1 cellular context compared by ENCODE assay signal in genomic region chr9:113056191-113057106, GRCh38.
TF ChIP-seq lines count a peak whose summit lies in the region.

Gene ZFP37, minus strand, starts transcription at chr9:113056724. Its CDS starts 36 bp downstream, at chr9:113056688.

TF ChIP-seq in K562, 482 proteins besides CTCF, POLR2A, EP300 and RAD21 (continued from another document and continues in another):
- TF ChIP-seq ZNF518B (CRISPR knock-in tag; IDR thresholded peaks at IDR 0.05) (no peak), TAF9B (IDR thresholded peaks at IDR 0.05; ENCODE audit: partially characterized antibody) (no peak), PYGO2 (tag; IDR thresholded peaks at IDR 0.05) (no peak), IFI16 (CRISPR knock-in tag; IDR thresholded peaks at IDR 0.05) (no peak), CREB1 (IDR thresholded peaks at IDR 0.05) (0 out of 2 replicates have a peak, but pooled peaks have one; percentile 49), CREB1 (CRISPR knock-in tag; IDR thresholded peaks at IDR 0.05) (no peak), ZNF444 (CRISPR knock-in tag; IDR thresholded peaks at IDR 0.05) (no peak), SP2 (IDR thresholded peaks at IDR 0.05; ENCODE audit: extremely low read depth, low read depth, low read length, poor library complexity, severe bottlenecking) (no peak), MAZ (CRISPR knock-in tag; conservative IDR thresholded peaks at IDR 0.05 in 1 of 2, IDR thresholded peaks at IDR 0.05 in 1 of 2) (peak in 1 of 2 experiments; percentile 14; a peak in 1 of 4 replicates), ETS2 (tag; IDR thresholded peaks at IDR 0.05; ENCODE audit: borderline replicate concordance, poor library complexity, severe bottlenecking) (no peak), XRCC3 (IDR thresholded peaks at IDR 0.05) (no peak), MXD1 (CRISPR knock-in tag; IDR thresholded peaks at IDR 0.05; ENCODE audit: borderline replicate concordance, poor library complexity, severe bottlenecking) (no peak), USF2 (CRISPR knock-in tag; IDR thresholded peaks at IDR 0.05) (no peak), NR4A1 (CRISPR knock-in tag; IDR thresholded peaks at IDR 0.05) (no peak), NR4A1 (tag; IDR thresholded peaks at IDR 0.05) (no peak), L3MBTL2 (IDR thresholded peaks at IDR 0.05) (0 out of 2 replicates have a peak, but pooled peaks have one; percentile 13), ZNF778 (CRISPR knock-in tag; IDR thresholded peaks at IDR 0.05) (no peak), PCBP2 (IDR thresholded peaks at IDR 0.05; ENCODE audit: low read depth, low read length, poor library complexity, severe bottlenecking) (no peak), GTF2E2 (tag; IDR thresholded peaks at IDR 0.05) (no peak), HNRNPUL1 (IDR thresholded peaks at IDR 0.05; ENCODE audit: low read length) (no peak), PURB (CRISPR knock-in tag; IDR thresholded peaks at IDR 0.05; ENCODE audit: low read depth) (no peak), ZNF830 (CRISPR knock-in tag; IDR thresholded peaks at IDR 0.05) (no peak), SNAPC5 (CRISPR knock-in tag; IDR thresholded peaks at IDR 0.05) (no peak), SIRT6 (IDR thresholded peaks at IDR 0.05; ENCODE audit: low read depth, low read length) (no peak), GABPB2 (CRISPR knock-in tag; conservative IDR thresholded peaks at IDR 0.05) (no peak), SMARCA5 (IDR thresholded peaks at IDR 0.05) (no peak), CSDE1 (IDR thresholded peaks at IDR 0.05) (peak in 1 of 2 experiments; percentile 95; a peak in 2 of 4 replicates), ZNF197 (CRISPR knock-in tag; IDR thresholded peaks at IDR 0.05; ENCODE audit: low read depth) (peak; percentile 95), HDGF (IDR thresholded peaks at IDR 0.05) (no peak), ZBTB49 (CRISPR knock-in tag; IDR thresholded peaks at IDR 0.05; ENCODE audit: borderline replicate concordance) (no peak), ZNF589 (CRISPR knock-in tag; IDR thresholded peaks at IDR 0.05; ENCODE audit: low read depth) (no peak), FOXJ2 (tag; IDR thresholded peaks at IDR 0.05) (no peak), NCOA2 (IDR thresholded peaks at IDR 0.05; ENCODE audit: partially characterized antibody in 2 of 2) (no peak), ZNF644 (tag; IDR thresholded peaks at IDR 0.05; ENCODE audit: low read depth) (0 out of 2 replicates have a peak, but pooled peaks have one; percentile 52), FOS (IDR thresholded peaks at IDR 0.05; ENCODE audit: extremely low read depth, insufficient read length) (no peak), BRCA1 (IDR thresholded peaks at IDR 0.05) (no peak), BRCA1 (CRISPR knock-in tag; IDR thresholded peaks at IDR 0.05) (no peak)
- TF ChIP-seq, protein P1, sequence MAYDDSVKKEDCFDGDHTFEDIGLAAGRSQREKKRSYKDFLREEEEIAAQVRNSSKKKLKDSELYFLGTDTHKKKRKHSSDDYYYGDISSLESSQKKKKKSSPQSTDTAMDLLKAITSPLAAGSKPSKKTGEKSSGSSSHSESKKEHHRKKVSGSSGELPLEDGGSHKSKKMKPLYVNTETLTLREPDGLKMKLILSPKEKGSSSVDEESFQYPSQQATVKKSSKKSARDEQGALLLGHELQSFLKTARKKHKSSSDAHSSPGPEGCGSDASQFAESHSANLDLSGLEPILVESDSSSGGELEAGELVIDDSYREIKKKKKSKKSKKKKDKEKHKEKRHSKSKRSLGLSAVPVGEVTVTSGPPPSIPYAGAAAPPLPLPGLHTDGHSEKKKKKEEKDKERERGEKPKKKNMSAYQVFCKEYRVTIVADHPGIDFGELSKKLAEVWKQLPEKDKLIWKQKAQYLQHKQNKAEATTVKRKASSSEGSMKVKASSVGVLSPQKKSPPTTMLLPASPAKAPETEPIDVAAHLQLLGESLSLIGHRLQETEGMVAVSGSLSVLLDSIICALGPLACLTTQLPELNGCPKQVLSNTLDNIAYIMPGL (CRISPR knock-in tag; IDR thresholded peaks at IDR 0.05), result no peak
- TF ChIP-seq, protein P2, sequence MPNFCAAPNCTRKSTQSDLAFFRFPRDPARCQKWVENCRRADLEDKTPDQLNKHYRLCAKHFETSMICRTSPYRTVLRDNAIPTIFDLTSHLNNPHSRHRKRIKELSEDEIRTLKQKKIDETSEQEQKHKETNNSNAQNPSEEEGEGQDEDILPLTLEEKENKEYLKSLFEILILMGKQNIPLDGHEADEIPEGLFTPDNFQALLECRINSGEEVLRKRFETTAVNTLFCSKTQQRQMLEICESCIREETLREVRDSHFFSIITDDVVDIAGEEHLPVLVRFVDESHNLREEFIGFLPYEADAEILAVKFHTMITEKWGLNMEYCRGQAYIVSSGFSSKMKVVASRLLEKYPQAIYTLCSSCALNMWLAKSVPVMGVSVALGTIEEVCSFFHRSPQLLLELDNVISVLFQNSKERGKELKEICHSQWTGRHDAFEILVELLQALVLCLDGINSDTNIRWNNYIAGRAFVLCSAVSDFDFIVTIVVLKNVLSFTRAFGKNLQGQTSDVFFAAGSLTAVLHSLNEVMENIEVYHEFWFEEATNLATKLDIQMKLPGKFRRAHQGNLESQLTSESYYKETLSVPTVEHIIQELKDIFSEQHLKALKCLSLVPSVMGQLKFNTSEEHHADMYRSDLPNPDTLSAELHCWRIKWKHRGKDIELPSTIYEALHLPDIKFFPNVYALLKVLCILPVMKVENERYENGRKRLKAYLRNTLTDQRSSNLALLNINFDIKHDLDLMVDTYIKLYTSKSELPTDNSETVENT (CRISPR knock-in tag; IDR thresholded peaks at IDR 0.05), result no peak
- TF ChIP-seq, protein P3, sequence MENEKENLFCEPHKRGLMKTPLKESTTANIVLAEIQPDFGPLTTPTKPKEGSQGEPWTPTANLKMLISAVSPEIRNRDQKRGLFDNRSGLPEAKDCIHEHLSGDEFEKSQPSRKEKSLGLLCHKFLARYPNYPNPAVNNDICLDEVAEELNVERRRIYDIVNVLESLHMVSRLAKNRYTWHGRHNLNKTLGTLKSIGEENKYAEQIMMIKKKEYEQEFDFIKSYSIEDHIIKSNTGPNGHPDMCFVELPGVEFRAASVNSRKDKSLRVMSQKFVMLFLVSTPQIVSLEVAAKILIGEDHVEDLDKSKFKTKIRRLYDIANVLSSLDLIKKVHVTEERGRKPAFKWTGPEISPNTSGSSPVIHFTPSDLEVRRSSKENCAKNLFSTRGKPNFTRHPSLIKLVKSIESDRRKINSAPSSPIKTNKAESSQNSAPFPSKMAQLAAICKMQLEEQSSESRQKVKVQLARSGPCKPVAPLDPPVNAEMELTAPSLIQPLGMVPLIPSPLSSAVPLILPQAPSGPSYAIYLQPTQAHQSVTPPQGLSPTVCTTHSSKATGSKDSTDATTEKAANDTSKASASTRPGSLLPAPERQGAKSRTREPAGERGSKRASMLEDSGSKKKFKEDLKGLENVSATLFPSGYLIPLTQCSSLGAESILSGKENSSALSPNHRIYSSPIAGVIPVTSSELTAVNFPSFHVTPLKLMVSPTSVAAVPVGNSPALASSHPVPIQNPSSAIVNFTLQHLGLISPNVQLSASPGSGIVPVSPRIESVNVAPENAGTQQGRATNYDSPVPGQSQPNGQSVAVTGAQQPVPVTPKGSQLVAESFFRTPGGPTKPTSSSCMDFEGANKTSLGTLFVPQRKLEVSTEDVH (IDR thresholded peaks at IDR 0.05; ENCODE audit: low read depth, partially characterized antibody), result no peak
- TF ChIP-seq, protein P4, sequence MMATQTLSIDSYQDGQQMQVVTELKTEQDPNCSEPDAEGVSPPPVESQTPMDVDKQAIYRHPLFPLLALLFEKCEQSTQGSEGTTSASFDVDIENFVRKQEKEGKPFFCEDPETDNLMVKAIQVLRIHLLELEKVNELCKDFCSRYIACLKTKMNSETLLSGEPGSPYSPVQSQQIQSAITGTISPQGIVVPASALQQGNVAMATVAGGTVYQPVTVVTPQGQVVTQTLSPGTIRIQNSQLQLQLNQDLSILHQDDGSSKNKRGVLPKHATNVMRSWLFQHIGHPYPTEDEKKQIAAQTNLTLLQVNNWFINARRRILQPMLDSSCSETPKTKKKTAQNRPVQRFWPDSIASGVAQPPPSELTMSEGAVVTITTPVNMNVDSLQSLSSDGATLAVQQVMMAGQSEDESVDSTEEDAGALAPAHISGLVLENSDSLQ (IDR thresholded peaks at IDR 0.05), result 0 out of 2 replicates have a peak, but pooled peaks have one; percentile 7
- TF ChIP-seq, protein P5, sequence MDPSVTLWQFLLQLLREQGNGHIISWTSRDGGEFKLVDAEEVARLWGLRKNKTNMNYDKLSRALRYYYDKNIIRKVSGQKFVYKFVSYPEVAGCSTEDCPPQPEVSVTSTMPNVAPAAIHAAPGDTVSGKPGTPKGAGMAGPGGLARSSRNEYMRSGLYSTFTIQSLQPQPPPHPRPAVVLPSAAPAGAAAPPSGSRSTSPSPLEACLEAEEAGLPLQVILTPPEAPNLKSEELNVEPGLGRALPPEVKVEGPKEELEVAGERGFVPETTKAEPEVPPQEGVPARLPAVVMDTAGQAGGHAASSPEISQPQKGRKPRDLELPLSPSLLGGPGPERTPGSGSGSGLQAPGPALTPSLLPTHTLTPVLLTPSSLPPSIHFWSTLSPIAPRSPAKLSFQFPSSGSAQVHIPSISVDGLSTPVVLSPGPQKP (CRISPR knock-in tag; IDR thresholded peaks at IDR 0.05), result no peak
- TF ChIP-seq, protein P6, sequence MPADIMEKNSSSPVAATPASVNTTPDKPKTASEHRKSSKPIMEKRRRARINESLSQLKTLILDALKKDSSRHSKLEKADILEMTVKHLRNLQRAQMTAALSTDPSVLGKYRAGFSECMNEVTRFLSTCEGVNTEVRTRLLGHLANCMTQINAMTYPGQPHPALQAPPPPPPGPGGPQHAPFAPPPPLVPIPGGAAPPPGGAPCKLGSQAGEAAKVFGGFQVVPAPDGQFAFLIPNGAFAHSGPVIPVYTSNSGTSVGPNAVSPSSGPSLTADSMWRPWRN (IDR thresholded peaks at IDR 0.05; ENCODE audit: low read depth), result no peak
- TF ChIP-seq, protein P7, sequence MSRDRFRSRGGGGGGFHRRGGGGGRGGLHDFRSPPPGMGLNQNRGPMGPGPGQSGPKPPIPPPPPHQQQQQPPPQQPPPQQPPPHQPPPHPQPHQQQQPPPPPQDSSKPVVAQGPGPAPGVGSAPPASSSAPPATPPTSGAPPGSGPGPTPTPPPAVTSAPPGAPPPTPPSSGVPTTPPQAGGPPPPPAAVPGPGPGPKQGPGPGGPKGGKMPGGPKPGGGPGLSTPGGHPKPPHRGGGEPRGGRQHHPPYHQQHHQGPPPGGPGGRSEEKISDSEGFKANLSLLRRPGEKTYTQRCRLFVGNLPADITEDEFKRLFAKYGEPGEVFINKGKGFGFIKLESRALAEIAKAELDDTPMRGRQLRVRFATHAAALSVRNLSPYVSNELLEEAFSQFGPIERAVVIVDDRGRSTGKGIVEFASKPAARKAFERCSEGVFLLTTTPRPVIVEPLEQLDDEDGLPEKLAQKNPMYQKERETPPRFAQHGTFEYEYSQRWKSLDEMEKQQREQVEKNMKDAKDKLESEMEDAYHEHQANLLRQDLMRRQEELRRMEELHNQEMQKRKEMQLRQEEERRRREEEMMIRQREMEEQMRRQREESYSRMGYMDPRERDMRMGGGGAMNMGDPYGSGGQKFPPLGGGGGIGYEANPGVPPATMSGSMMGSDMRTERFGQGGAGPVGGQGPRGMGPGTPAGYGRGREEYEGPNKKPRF (IDR thresholded peaks at IDR 0.05; ENCODE audit: low read depth, low read length), result no peak
